Comparison of ENCODE assay signal across 9 cellular contexts in genomic region chr4:53119685-53120084, GRCh38.
DNase-seq lines count a peak whose midpoint lies in the region; ATAC-seq, FAIRE-seq and TF ChIP-seq lines count a peak whose summit lies in the region.
"Had no signal": no experiment of that assay in that cellular context is flagged by ENCODE, and none has a peak within 500 bp of the region (broad histone marks: within the 10 kb centered on the region; RNA-seq: fewer than 3 reads in every experiment).

No MANE protein-coding gene starts in this region.

- 0 out of 2 replicates have a peak overlapping the region, but pooled peaks have one; percentile 4 for H3K56ac ChIP-seq in IMR-90 (ENCODE audit: extremely low read depth, insufficient read depth, low read length)

- intact Hi-C loops in IMR-90 (cut with micrococcal nuclease), result loop anchor here (5.0 kb wide), 1 partner anchor 68 kb away; no protein-coding TSS in a partner anchor

- H3K9me1 ChIP-seq in IMR-90 (ENCODE audit: insufficient read depth, low read length) (no peaks in the 10 kb centered on the region; the same call in 1 of the 2 replicates), keratinocyte (ENCODE audit: control insufficient read depth, extremely low read depth, insufficient read depth, low read length) (no peaks in the 10 kb centered on the region)

- CTCF ChIA-PET in IMR-90 (lab: Yijun Ruan, JAX), result interaction anchor here (0.6 to 1.2 kb wide), 2 partner anchors 12 to 96 kb away, joined by 3 read pairs; no protein-coding TSS in a partner anchor

- 0 out of 2 replicates have a peak overlapping the region, but pooled peaks have one; percentile 5 for H4K91ac ChIP-seq in IMR-90 (ENCODE audit: insufficient read depth, low read depth, low read length)

- H2AFZ ChIP-seq in IMR-90 (replicated peaks; ENCODE audit: low read length, poor library complexity), result no peak overlapping the region
- peak overlapping the region; percentile 19 for H2AFZ ChIP-seq in keratinocyte (ENCODE audit: control insufficient read depth, low read length)

- H2AK5ac ChIP-seq in IMR-90 (ENCODE audit: low read depth, low read length), result no peak overlapping the region

- dilution Hi-C loops in IMR-90 (cut with HindIII; ENCODE audit: low sequenced_read_pairs, unreplicated experiment) (no loop called here), keratinocyte (cut with MboI; ENCODE audit: extremely low pct_ligation_motif_present, low sequenced_read_pairs) (no loop called here)

- H4K8ac ChIP-seq in IMR-90 (ENCODE audit: low read depth in 2 of 2, low read length in 2 of 2), result peak overlapping the region in 1 of 2 experiments; percentile 44; a peak in 1 of 4 replicates

- H3K4me1 ChIP-seq in IMR-90 (ENCODE audit: control insufficient read depth, insufficient read depth, low read length) (peaks cover 13% of the 10 kb centered on the region), keratinocyte (ENCODE audit: control insufficient read depth, extremely low read depth, insufficient read depth, low read length) (peaks cover 12% of the 10 kb centered on the region)

- H3K9ac ChIP-seq in IMR-90 (ENCODE audit: low read depth, low read length) (peak overlapping the region; percentile 55; the same call in 1 of the 2 replicates), keratinocyte (ENCODE audit: control insufficient read depth, extremely low read depth, insufficient read depth, low read length) (no peak overlapping the region)

- peak overlapping the region; percentile 42; the same call in 1 of the 2 replicates for H2BK20ac ChIP-seq in IMR-90 (ENCODE audit: low read depth, low read length)

- H3K27me3 ChIP-seq in IMR-90 (ENCODE audit: control insufficient read depth, insufficient read depth, low read length) (no peaks in the 10 kb centered on the region), keratinocyte (ENCODE audit: control insufficient read depth, extremely low read depth, insufficient read depth, low read length) (no peaks in the 10 kb centered on the region)

- H4K20me1 ChIP-seq in IMR-90 (ENCODE audit: insufficient read depth, low read length), result no peaks in the 10 kb centered on the region
- H4K20me1 ChIP-seq in keratinocyte (ENCODE audit: control insufficient read depth, extremely low read depth, insufficient read depth, low read length), result no peaks in the 10 kb centered on the region

- no peaks in the 10 kb centered on the region for H3K79me2 ChIP-seq in keratinocyte (ENCODE audit: control insufficient read depth, insufficient read depth, low read length)

- peak; percentile 55 for FAIRE-seq in keratinocyte (lab: Jason Lieb, UNC)
- FAIRE-seq in urothelium cell line (lab: Jason Lieb, UNC), result no peak

- H3K36me3 ChIP-seq in IMR-90 (ENCODE audit: control insufficient read depth, insufficient read depth, low read length), result no peaks in the 10 kb centered on the region
- H3K36me3 ChIP-seq in keratinocyte (ENCODE audit: control insufficient read depth in 2 of 2, extremely low read depth in 1 of 2, insufficient read depth in 2 of 2, low read length in 2 of 2), result no peaks in the 10 kb centered on the region

- H2AK9ac ChIP-seq in IMR-90 (replicated peaks; ENCODE audit: low read depth, low read length, poor library complexity), result no peak overlapping the region

- peak; percentile 75 for DNase-seq in IMR-90
- DNase-seq in ecto neural progenitor cell (ENCODE audit: low spot score), result peak; percentile 55
- DNase-seq in keratinocyte (ENCODE audit: low read depth, low spot score), result no peak
- peak; percentile 11 for DNase-seq in urothelium cell line (ENCODE audit: low spot score)
- no peak for DNase-seq in Kasumi-1 (lab: John Stamatoyannopoulos, UW)
- DNase-seq in NCI-H1694 (lab: John Stamatoyannopoulos, UW), result no peak
- DNase-seq in NCI-H526 (lab: John Stamatoyannopoulos, UW), result no peak
- DNase-seq: NCI-H1436, SHP77 had no signal

- peak overlapping the region; percentile 71 for H2BK5ac ChIP-seq in IMR-90 (ENCODE audit: low read depth, low read length, poor library complexity, severe bottlenecking)

- in situ Hi-C loops in IMR-90 (cut with MboI; ENCODE audit: low sequenced_read_pairs), result no loop called here

- peak overlapping the region; percentile 62; the same call in 1 of the 2 replicates for H3K27ac ChIP-seq in IMR-90 (ENCODE audit: insufficient read depth, low read length)
- no peak overlapping the region for H3K27ac ChIP-seq in keratinocyte (ENCODE audit: control insufficient read depth, insufficient read depth, low read length)

- no peak for TF ChIP-seq RAD21 in IMR-90 (IDR thresholded peaks at IDR 0.05; ENCODE audit: low read length)

- H3K18ac ChIP-seq in IMR-90 (ENCODE audit: low read depth, low read length), result peak overlapping the region; percentile 38; the same call in 1 of the 2 replicates

- 0 out of 2 replicates have a peak overlapping the region, but pooled peaks have one; percentile 29 for H2BK120ac ChIP-seq in IMR-90 (ENCODE audit: low read depth, low read length)

- H3K79me1 ChIP-seq in IMR-90 (ENCODE audit: low read depth in 1 of 2, low read length in 2 of 2), result peaks cover 0 to 3% of the 10 kb centered on the region in 2 experiments; a peak in 2 of 4 replicates

- TF ChIP-seq CTCF in IMR-90 (conservative IDR thresholded peaks at IDR 0.05; ENCODE audit: low read depth, low read length), result no peak
- no peak for TF ChIP-seq CTCF in keratinocyte (optimal IDR thresholded peaks at IDR 0.05 in 1 of 3, IDR thresholded peaks at IDR 0.05 in 1 of 3, conservative IDR thresholded peaks at IDR 0.05 in 1 of 3; ENCODE audit: extremely low read depth in 1 of 3, insufficient read depth in 2 of 3, low read length in 3 of 3)

- peak; percentile 97 for ATAC-seq in IMR-90 (ENCODE audit: low read depth)

- BruUV-seq in IMR-90 (replicated peaks; lab: Mats Ljungman, UMichigan), result no TSS peak

- H3K4ac ChIP-seq in IMR-90 (ENCODE audit: low read depth, low read length), result peak overlapping the region; percentile 39; the same call in 1 of the 2 replicates

- POLR2A ChIA-PET in IMR-90 (lab: Charles Lee; ENCODE audit: unreplicated experiment), result no interaction called here

- no peak for TF ChIP-seq POLR2A in IMR-90 (IDR thresholded peaks at IDR 0.05; ENCODE audit: low read depth, low read length)

- H3K4me2 ChIP-seq in IMR-90 (ENCODE audit: low read depth, low read length), result peak overlapping the region; percentile 47; the same call in 1 of the 2 replicates
- peak overlapping the region; percentile 20 for H3K4me2 ChIP-seq in keratinocyte (ENCODE audit: control insufficient read depth, extremely low read depth, insufficient read depth, low read depth, low read length)

- no peak overlapping the region for H3K23ac ChIP-seq in IMR-90 (ENCODE audit: low read depth, low read length)

- no peak overlapping the region for H3K4me3 ChIP-seq in IMR-90 (ENCODE audit: insufficient read depth, low read depth, low read length)
- H3K4me3 ChIP-seq in keratinocyte (ENCODE audit: control insufficient read depth in 2 of 3, extremely low read depth in 1 of 3, insufficient read depth in 2 of 3, low read depth in 1 of 3, low read length in 3 of 3), result no peak overlapping the region

- no peak overlapping the region for H4K5ac ChIP-seq in IMR-90 (ENCODE audit: low read depth, low read length)

- H2BK15ac ChIP-seq in IMR-90 (ENCODE audit: low read depth, low read length), result no peak overlapping the region

- H3K9me3 ChIP-seq in IMR-90 (ENCODE audit: control insufficient read depth, insufficient read depth, low read length) (no peaks in the 10 kb centered on the region), keratinocyte (ENCODE audit: control insufficient read depth, low read depth, low read length) (no peaks in the 10 kb centered on the region)

- H3K14ac ChIP-seq in IMR-90 (replicated peaks; ENCODE audit: low read depth, low read length), result peak overlapping the region; percentile 72

TF ChIP-seq in IMR-90, 13 proteins besides CTCF, POLR2A, EP300 and RAD21:
- no peak for TF ChIP-seq FOS (IDR thresholded peaks at IDR 0.05; ENCODE audit: low read depth, low read length)
- no peak for TF ChIP-seq BHLHE40 (IDR thresholded peaks at IDR 0.05; ENCODE audit: low read depth, low read length)
- TF ChIP-seq MAZ (IDR thresholded peaks at IDR 0.05; ENCODE audit: borderline replicate concordance, low read depth, low read length), result no peak
- TF ChIP-seq, protein P1, sequence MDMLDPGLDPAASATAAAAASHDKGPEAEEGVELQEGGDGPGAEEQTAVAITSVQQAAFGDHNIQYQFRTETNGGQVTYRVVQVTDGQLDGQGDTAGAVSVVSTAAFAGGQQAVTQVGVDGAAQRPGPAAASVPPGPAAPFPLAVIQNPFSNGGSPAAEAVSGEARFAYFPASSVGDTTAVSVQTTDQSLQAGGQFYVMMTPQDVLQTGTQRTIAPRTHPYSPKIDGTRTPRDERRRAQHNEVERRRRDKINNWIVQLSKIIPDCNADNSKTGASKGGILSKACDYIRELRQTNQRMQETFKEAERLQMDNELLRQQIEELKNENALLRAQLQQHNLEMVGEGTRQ (IDR thresholded peaks at IDR 0.05; ENCODE audit: low read depth, low read length), result no peak
- TF ChIP-seq MAFK (IDR thresholded peaks at IDR 0.05; ENCODE audit: low read depth, low read length), result no peak
- no peak for TF ChIP-seq SMC3 (IDR thresholded peaks at IDR 0.05; ENCODE audit: low read depth, low read length)
- no peak for TF ChIP-seq MXI1 (IDR thresholded peaks at IDR 0.05; ENCODE audit: borderline replicate concordance, low read depth, low read length)
- no peak for TF ChIP-seq RCOR1 (IDR thresholded peaks at IDR 0.05; ENCODE audit: insufficient replicate concordance, low read length)
- TF ChIP-seq CHD1 (IDR thresholded peaks at IDR 0.05; ENCODE audit: low read depth, low read length), result no peak
- TF ChIP-seq RFX5 (IDR thresholded peaks at IDR 0.05; ENCODE audit: low read depth, low read length), result no peak
- no peak for TF ChIP-seq ELK1 (IDR thresholded peaks at IDR 0.05; ENCODE audit: borderline replicate concordance, low read depth, low read length)
- TF ChIP-seq NFE2L2 (IDR thresholded peaks at IDR 0.05; ENCODE audit: low read depth, low read length), result no peak
- no peak for TF ChIP-seq CEBPB (IDR thresholded peaks at IDR 0.05; ENCODE audit: low read depth, low read length)

Comparison
In these comparisons a context has a peak if more than half of its experiments do, and no peak if none do; other contexts are left out.
1. DNase-seq: peak in IMR-90 (single experiment), ecto neural progenitor cell (single experiment) and urothelium cell line (single experiment); none in keratinocyte (single experiment), Kasumi-1 (0 of 2), NCI-H1694 (single experiment) and NCI-H526 (0 of 2).